In the genomic region with DNA sequence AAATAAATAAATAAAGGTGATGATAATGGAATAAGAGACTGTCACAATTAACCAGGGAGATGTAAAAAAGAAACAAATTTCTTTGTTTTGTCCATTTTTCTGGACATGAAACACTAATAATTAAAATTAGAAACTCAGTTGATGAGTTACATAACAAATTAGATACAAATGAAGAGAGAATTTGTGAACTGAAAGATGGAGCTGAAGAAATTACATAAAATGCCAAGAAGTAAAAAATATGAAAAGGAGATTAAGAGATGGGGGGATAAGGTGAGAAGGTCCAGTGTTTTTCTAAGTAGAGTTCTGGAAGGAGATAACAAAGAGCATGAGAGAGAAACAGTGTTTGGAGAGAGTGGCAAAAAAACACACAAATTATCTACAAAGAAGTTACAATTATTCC, we compare ENCODE assay signal across 3 cellular contexts.
TF ChIP-seq lines count a peak whose summit lies in the region.

No MANE protein-coding gene starts in this region.

TF ChIP-seq in HepG2, 621 proteins besides CTCF, POLR2A, EP300 and RAD21:
- TF ChIP-seq CHD4 (IDR thresholded peaks at IDR 0.05; ENCODE audit: borderline replicate concordance, low read length), result 0 out of 2 replicates have a peak, but pooled peaks have one; percentile 57
- TF ChIP-seq, protein P1, sequence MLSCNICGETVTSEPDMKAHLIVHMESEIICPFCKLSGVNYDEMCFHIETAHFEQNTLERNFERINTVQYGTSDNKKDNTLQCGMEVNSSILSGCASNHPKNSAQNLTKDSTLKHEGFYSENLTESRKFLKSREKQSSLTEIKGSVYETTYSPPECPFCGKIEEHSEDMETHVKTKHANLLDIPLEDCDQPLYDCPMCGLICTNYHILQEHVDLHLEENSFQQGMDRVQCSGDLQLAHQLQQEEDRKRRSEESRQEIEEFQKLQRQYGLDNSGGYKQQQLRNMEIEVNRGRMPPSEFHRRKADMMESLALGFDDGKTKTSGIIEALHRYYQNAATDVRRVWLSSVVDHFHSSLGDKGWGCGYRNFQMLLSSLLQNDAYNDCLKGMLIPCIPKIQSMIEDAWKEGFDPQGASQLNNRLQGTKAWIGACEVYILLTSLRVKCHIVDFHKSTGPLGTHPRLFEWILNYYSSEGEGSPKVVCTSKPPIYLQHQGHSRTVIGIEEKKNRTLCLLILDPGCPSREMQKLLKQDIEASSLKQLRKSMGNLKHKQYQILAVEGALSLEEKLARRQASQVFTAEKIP (CRISPR knock-in tag; IDR thresholded peaks at IDR 0.05; ENCODE audit: borderline replicate concordance), result no peak

TF ChIP-seq in HEK293, 187 proteins besides CTCF, POLR2A, EP300 and RAD21:
- TF ChIP-seq SETDB1 (IDR thresholded peaks at IDR 0.05; ENCODE audit: insufficient read length, low read length) (peak; percentile 76), SP3 (tag by site-specific recombination; IDR thresholded peaks at IDR 0.05) (no peak)

TF ChIP-seq in K562, 482 proteins besides CTCF, POLR2A, EP300 and RAD21 (continues in another document):
- TF ChIP-seq ZFP1 (CRISPR knock-in tag; IDR thresholded peaks at IDR 0.05) (no peak), LCOR (CRISPR knock-in tag; IDR thresholded peaks at IDR 0.05) (no peak), NBN (IDR thresholded peaks at IDR 0.05; ENCODE audit: low read depth) (no peak), BCOR (IDR thresholded peaks at IDR 0.05) (peak; percentile 56; the same call in 1 of the 2 replicates), GTF2E2 (tag; IDR thresholded peaks at IDR 0.05) (no peak), ZNF263 (CRISPR knock-in tag; IDR thresholded peaks at IDR 0.05; ENCODE audit: borderline replicate concordance) (no peak), ZNF766 (CRISPR knock-in tag; conservative IDR thresholded peaks at IDR 0.05) (no peak), FOSL1 (tag; conservative IDR thresholded peaks at IDR 0.05) (no peak), MTF1 (CRISPR knock-in tag; IDR thresholded peaks at IDR 0.05; ENCODE audit: borderline replicate concordance) (no peak), HDGF (IDR thresholded peaks at IDR 0.05) (no peak), NFIX (CRISPR knock-in tag; IDR thresholded peaks at IDR 0.05; ENCODE audit: low read depth) (no peak), CBX3 (IDR thresholded peaks at IDR 0.05; ENCODE audit: borderline replicate concordance in 1 of 2, low read length in 2 of 2) (peak in 1 of 2 experiments; percentile 96; a peak in 2 of 3 replicates), ZNF133 (CRISPR knock-in tag; IDR thresholded peaks at IDR 0.05) (no peak), RNF2 (IDR thresholded peaks at IDR 0.05) (no peak), TRIM24 (IDR thresholded peaks at IDR 0.05) (peak in 1 of 2 experiments; percentile 59; a peak in 2 of 4 replicates), CEBPB (tag; IDR thresholded peaks at IDR 0.05) (no peak), FOXA1 (IDR thresholded peaks at IDR 0.05; ENCODE audit: borderline replicate concordance) (no peak), TRIM28 (IDR thresholded peaks at IDR 0.05) (peak; percentile 83; the same call in 1 of the 2 replicates), NCOA2 (IDR thresholded peaks at IDR 0.05; ENCODE audit: partially characterized antibody in 2 of 2) (no peak), RBM25 (IDR thresholded peaks at IDR 0.05; ENCODE audit: low read depth, low read length, severe bottlenecking) (peak; percentile 43), JUN (IDR thresholded peaks at IDR 0.05; ENCODE audit: borderline replicate concordance, low read depth, low read length) (no peak), JUN (CRISPR knock-in tag; IDR thresholded peaks at IDR 0.05; ENCODE audit: borderline replicate concordance) (no peak), GTF2A2 (tag; IDR thresholded peaks at IDR 0.05) (no peak), ZFPM2 (CRISPR knock-in tag; IDR thresholded peaks at IDR 0.05) (no peak), PHF20 (IDR thresholded peaks at IDR 0.05; ENCODE audit: partially characterized antibody) (no peak), ZNF174 (CRISPR knock-in tag; IDR thresholded peaks at IDR 0.05) (no peak), FIP1L1 (IDR thresholded peaks at IDR 0.05; ENCODE audit: low read depth, low read length, poor library complexity, severe bottlenecking) (no peak), SNRNP70 (optimal IDR thresholded peaks at IDR 0.05; ENCODE audit: low read depth, low read length) (no peak), ILK (tag; IDR thresholded peaks at IDR 0.05; ENCODE audit: borderline replicate concordance, low read depth) (no peak), BMI1 (IDR thresholded peaks at IDR 0.05; ENCODE audit: low read length) (no peak), ZNF224 (CRISPR knock-in tag; IDR thresholded peaks at IDR 0.05) (no peak), CREB1 (IDR thresholded peaks at IDR 0.05) (no peak), CREB1 (CRISPR knock-in tag; IDR thresholded peaks at IDR 0.05) (no peak), NR2C1 (IDR thresholded peaks at IDR 0.05) (no peak), NR2C1 (tag; IDR thresholded peaks at IDR 0.05) (no peak), ZZZ3 (IDR thresholded peaks at IDR 0.05) (no peak), ZFP30 (CRISPR knock-in tag; IDR thresholded peaks at IDR 0.05; ENCODE audit: borderline replicate concordance) (peak; percentile 90)
- TF ChIP-seq, protein P2, sequence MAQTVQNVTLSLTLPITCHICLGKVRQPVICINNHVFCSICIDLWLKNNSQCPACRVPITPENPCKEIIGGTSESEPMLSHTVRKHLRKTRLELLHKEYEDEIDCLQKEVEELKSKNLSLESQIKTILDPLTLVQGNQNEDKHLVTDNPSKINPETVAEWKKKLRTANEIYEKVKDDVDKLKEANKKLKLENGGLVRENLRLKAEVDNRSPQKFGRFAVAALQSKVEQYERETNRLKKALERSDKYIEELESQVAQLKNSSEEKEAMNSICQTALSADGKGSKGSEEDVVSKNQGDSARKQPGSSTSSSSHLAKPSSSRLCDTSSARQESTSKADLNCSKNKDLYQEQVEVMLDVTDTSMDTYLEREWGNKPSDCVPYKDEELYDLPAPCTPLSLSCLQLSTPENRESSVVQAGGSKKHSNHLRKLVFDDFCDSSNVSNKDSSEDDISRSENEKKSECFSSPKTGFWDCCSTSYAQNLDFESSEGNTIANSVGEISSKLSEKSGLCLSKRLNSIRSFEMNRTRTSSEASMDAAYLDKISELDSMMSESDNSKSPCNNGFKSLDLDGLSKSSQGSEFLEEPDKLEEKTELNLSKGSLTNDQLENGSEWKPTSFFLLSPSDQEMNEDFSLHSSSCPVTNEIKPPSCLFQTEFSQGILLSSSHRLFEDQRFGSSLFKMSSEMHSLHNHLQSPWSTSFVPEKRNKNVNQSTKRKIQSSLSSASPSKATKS (CRISPR knock-in tag; IDR thresholded peaks at IDR 0.05), result no peak
- TF ChIP-seq, protein P3, sequence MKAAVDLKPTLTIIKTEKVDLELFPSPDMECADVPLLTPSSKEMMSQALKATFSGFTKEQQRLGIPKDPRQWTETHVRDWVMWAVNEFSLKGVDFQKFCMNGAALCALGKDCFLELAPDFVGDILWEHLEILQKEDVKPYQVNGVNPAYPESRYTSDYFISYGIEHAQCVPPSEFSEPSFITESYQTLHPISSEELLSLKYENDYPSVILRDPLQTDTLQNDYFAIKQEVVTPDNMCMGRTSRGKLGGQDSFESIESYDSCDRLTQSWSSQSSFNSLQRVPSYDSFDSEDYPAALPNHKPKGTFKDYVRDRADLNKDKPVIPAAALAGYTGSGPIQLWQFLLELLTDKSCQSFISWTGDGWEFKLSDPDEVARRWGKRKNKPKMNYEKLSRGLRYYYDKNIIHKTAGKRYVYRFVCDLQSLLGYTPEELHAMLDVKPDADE (conservative IDR thresholded peaks at IDR 0.05; ENCODE audit: control insufficient read depth, low read depth, low read length), result no peak
- TF ChIP-seq, protein P4, sequence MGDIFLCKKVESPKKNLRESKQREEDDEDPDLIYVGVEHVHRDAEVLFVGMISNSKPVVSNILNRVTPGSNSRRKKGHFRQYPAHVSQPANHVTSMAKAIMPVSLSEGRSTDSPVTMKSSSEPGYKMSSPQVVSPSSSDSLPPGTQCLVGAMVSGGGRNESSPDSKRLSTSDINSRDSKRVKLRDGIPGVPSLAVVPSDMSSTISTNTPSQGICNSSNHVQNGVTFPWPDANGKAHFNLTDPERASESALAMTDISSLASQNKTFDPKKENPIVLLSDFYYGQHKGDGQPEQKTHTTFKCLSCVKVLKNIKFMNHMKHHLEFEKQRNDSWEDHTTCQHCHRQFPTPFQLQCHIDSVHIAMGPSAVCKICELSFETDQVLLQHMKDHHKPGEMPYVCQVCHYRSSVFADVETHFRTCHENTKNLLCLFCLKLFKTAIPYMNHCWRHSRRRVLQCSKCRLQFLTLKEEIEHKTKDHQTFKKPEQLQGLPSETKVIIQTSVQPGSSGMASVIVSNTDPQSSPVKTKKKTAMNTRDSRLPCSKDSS (IDR thresholded peaks at IDR 0.05; ENCODE audit: low read depth, partially characterized antibody), result peak; percentile 85
- TF ChIP-seq, protein P5, sequence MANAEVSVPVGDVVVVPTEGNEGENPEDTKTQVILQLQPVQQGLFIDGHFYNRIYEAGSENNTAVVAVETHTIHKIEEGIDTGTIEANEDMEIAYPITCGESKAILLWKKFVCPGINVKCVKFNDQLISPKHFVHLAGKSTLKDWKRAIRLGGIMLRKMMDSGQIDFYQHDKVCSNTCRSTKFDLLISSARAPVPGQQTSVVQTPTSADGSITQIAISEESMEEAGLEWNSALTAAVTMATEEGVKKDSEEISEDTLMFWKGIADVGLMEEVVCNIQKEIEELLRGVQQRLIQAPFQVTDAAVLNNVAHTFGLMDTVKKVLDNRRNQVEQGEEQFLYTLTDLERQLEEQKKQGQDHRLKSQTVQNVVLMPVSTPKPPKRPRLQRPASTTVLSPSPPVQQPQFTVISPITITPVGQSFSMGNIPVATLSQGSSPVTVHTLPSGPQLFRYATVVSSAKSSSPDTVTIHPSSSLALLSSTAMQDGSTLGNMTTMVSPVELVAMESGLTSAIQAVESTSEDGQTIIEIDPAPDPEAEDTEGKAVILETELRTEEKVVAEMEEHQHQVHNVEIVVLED (CRISPR knock-in tag; IDR thresholded peaks at IDR 0.05), result no peak
- TF ChIP-seq, protein P6, sequence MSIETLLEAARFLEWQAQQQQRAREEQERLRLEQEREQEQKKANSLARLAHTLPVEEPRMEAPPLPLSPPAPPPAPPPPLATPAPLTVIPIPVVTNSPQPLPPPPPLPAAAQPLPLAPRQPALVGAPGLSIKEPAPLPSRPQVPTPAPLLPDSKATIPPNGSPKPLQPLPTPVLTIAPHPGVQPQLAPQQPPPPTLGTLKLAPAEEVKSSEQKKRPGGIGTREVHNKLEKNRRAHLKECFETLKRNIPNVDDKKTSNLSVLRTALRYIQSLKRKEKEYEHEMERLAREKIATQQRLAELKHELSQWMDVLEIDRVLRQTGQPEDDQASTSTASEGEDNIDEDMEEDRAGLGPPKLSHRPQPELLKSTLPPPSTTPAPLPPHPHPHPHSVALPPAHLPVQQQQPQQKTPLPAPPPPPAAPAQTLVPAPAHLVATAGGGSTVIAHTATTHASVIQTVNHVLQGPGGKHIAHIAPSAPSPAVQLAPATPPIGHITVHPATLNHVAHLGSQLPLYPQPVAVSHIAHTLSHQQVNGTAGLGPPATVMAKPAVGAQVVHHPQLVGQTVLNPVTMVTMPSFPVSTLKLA (conservative IDR thresholded peaks at IDR 0.05), result no peak
- TF ChIP-seq, protein P7, sequence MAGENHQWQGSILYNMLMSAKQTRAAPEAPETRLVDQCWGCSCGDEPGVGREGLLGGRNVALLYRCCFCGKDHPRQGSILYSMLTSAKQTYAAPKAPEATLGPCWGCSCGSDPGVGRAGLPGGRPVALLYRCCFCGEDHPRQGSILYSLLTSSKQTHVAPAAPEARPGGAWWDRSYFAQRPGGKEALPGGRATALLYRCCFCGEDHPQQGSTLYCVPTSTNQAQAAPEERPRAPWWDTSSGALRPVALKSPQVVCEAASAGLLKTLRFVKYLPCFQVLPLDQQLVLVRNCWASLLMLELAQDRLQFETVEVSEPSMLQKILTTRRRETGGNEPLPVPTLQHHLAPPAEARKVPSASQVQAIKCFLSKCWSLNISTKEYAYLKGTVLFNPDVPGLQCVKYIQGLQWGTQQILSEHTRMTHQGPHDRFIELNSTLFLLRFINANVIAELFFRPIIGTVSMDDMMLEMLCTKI (IDR thresholded peaks at IDR 0.05; ENCODE audit: partially characterized antibody), result no peak
- TF ChIP-seq, protein P8, sequence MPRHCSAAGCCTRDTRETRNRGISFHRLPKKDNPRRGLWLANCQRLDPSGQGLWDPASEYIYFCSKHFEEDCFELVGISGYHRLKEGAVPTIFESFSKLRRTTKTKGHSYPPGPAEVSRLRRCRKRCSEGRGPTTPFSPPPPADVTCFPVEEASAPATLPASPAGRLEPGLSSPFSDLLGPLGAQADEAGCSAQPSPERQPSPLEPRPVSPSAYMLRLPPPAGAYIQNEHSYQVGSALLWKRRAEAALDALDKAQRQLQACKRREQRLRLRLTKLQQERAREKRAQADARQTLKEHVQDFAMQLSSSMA (CRISPR knock-in tag; IDR thresholded peaks at IDR 0.05), result no peak
- TF ChIP-seq, protein P9, sequence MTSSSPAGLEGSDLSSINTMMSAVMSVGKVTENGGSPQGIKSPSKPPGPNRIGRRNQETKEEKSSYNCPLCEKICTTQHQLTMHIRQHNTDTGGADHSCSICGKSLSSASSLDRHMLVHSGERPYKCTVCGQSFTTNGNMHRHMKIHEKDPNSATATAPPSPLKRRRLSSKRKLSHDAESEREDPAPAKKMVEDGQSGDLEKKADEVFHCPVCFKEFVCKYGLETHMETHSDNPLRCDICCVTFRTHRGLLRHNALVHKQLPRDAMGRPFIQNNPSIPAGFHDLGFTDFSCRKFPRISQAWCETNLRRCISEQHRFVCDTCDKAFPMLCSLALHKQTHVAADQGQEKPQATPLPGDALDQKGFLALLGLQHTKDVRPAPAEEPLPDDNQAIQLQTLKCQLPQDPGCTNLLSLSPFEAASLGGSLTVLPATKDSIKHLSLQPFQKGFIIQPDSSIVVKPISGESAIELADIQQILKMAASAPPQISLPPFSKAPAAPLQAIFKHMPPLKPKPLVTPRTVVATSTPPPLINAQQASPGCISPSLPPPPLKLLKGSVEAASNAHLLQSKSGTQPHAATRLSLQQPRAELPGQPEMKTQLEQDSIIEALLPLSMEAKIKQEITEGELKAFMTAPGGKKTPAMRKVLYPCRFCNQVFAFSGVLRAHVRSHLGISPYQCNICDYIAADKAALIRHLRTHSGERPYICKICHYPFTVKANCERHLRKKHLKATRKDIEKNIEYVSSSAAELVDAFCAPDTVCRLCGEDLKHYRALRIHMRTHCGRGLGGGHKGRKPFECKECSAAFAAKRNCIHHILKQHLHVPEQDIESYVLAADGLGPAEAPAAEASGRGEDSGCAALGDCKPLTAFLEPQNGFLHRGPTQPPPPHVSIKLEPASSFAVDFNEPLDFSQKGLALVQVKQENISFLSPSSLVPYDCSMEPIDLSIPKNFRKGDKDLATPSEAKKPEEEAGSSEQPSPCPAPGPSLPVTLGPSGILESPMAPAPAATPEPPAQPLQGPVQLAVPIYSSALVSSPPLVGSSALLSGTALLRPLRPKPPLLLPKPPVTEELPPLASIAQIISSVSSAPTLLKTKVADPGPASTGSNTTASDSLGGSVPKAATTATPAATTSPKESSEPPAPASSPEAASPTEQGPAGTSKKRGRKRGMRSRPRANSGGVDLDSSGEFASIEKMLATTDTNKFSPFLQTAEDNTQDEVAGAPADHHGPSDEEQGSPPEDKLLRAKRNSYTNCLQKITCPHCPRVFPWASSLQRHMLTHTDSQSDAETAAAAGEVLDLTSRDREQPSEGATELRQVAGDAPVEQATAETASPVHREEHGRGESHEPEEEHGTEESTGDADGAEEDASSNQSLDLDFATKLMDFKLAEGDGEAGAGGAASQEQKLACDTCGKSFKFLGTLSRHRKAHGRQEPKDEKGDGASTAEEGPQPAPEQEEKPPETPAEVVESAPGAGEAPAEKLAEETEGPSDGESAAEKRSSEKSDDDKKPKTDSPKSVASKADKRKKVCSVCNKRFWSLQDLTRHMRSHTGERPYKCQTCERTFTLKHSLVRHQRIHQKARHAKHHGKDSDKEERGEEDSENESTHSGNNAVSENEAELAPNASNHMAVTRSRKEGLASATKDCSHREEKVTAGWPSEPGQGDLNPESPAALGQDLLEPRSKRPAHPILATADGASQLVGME (CRISPR knock-in tag; IDR thresholded peaks at IDR 0.05), result no peak
